ENCODE assay signal across 8 cellular contexts in genomic region chr16:23557779-23558330, GRCh38. TPM values are rescaled to one million over a fixed set of nuclear protein-coding genes. Genes with fewer than 3 reads are reported as not detected.
DNase-seq lines count a peak whose midpoint lies in the region; ATAC-seq and TF ChIP-seq lines count a peak whose summit lies in the region.

No MANE protein-coding gene starts in this region.

- DNase-seq in activated CD4-positive, alpha-beta T cell treated with anti-CD3 and anti-CD28 coated beads, Interleukin-2, amount 10 ng/mL, durations not matched to agents 24 days and 14 days, result no peak
- DNase-seq in esophagus muscularis mucosa (ENCODE audit: extremely low spot score) (no peak), natural killer cell (no peak), GM20000 (ENCODE audit: low spot score) (no peak), NCI-H345 (lab: John Stamatoyannopoulos, UW) (no peak)

- under 1% methylated on average over 25 of the region's 56 CpGs for WGBS in esophagus muscularis mucosa

- H3K4me3 ChIP-seq in esophagus muscularis mucosa, result peak overlapping the region; percentile 80 to 99 (median 94)

- H3K27ac ChIP-seq in esophagus muscularis mucosa (replicated peaks in 1 of 4), result peak overlapping the region; percentile 91 to 97 (median 95)

- peaks cover 9 to 46% (median 38%) of the 10 kb centered on the region in 4 donors for H3K36me3 ChIP-seq in esophagus muscularis mucosa

- no peaks in the 10 kb centered on the region for H3K27me3 ChIP-seq in esophagus muscularis mucosa

- no peaks in the 10 kb centered on the region for H3K27me3 Mint-ChIP-seq in activated CD4-positive, alpha-beta T cell treated with anti-CD3 and anti-CD28 coated beads, Interleukin-2, amount 10 ng/mL, durations not matched to agents 24 days and 14 days
- H3K27me3 Mint-ChIP-seq in natural killer cell (ENCODE audit: low read depth in 2 of 2), result no peaks in the 10 kb centered on the region

- H3K4me1 ChIP-seq in esophagus muscularis mucosa, result peaks cover 22 to 50% (median 43%) of the 10 kb centered on the region in 4 donors

- intact Hi-C loops in activated CD4-positive, alpha-beta T cell treated with anti-CD3 and anti-CD28 coated beads, Interleukin-2, amount 10 ng/mL, durations not matched to agents 24 days and 14 days (cut with micrococcal nuclease), result loop anchor here (1.0 to 5.0 kb wide), 8 partner anchors 38 to 984 kb away; partner anchors contain the start of genes DCTN5, GGA2, NDUFAB1 and PALB2
- intact Hi-C loops in esophagus muscularis mucosa (cut with DNase I) (loop anchor here (2.0 to 5.0 kb wide), 3 partner anchors 39 to 85 kb away; partner anchors contain the start of gene NDUFAB1), natural killer cell (cut with micrococcal nuclease) (loop anchor here (1.0 to 5.0 kb wide), 4 partner anchors 38 to 106 kb away; partner anchors contain the start of genes COG7, DCTN5, NDUFAB1 and PALB2)

- no peak for TF ChIP-seq EP300 in esophagus muscularis mucosa (IDR thresholded peaks at IDR 0.05)

- H3K36me3 Mint-ChIP-seq in activated CD4-positive, alpha-beta T cell treated with anti-CD3 and anti-CD28 coated beads, Interleukin-2, amount 10 ng/mL, durations not matched to agents 24 days and 14 days (ENCODE audit: low read depth), result peaks cover 38% of the 10 kb centered on the region
- peaks cover 9% of the 10 kb centered on the region for H3K36me3 Mint-ChIP-seq in natural killer cell

- no peaks in the 10 kb centered on the region for H3K9me3 Mint-ChIP-seq in activated CD4-positive, alpha-beta T cell treated with anti-CD3 and anti-CD28 coated beads, Interleukin-2, amount 10 ng/mL, durations not matched to agents 24 days and 14 days
- no peaks in the 10 kb centered on the region for H3K9me3 Mint-ChIP-seq in natural killer cell

- TF ChIP-seq POLR2A in esophagus muscularis mucosa (IDR thresholded peaks at IDR 0.05; ENCODE audit: low read depth), result peak; percentile 41

- no peaks in the 10 kb centered on the region for H3K9me3 ChIP-seq in esophagus muscularis mucosa

- peak overlapping the region; percentile 96 for H3K27ac Mint-ChIP-seq in activated CD4-positive, alpha-beta T cell treated with anti-CD3 and anti-CD28 coated beads, Interleukin-2, amount 10 ng/mL, durations not matched to agents 24 days and 14 days
- H3K27ac Mint-ChIP-seq in natural killer cell, result peak overlapping the region; percentile 90 to 94

- peaks cover 34% of the 10 kb centered on the region for H3K4me1 Mint-ChIP-seq in activated CD4-positive, alpha-beta T cell treated with anti-CD3 and anti-CD28 coated beads, Interleukin-2, amount 10 ng/mL, durations not matched to agents 24 days and 14 days
- peaks cover 20 to 28% of the 10 kb centered on the region in 2 donors for H3K4me1 Mint-ChIP-seq in natural killer cell

- ATAC-seq in GM19023 (IDR thresholded peaks at IDR 0.05; ENCODE audit: unreplicated experiment) (peak; percentile 16), HG03135 (IDR thresholded peaks at IDR 0.05; ENCODE audit: unreplicated experiment) (peak; percentile 4), natural killer cell (peak; percentile 11 to 18 (median 13)), HG03521 (IDR thresholded peaks at IDR 0.05; ENCODE audit: unreplicated experiment) (no peak)

- TF ChIP-seq CTCF in esophagus muscularis mucosa (IDR thresholded peaks at IDR 0.05), result no peak
- no peak for TF ChIP-seq CTCF in natural killer cell (IDR thresholded peaks at IDR 0.05)
- TF ChIP-seq CTCF in GM20000 (IDR thresholded peaks at IDR 0.05; ENCODE audit: extremely low read depth, missing control alignments), result no peak

- H3K4me3 Mint-ChIP-seq in activated CD4-positive, alpha-beta T cell treated with anti-CD3 and anti-CD28 coated beads, Interleukin-2, amount 10 ng/mL, durations not matched to agents 24 days and 14 days, result peak overlapping the region; percentile 98
- peak overlapping the region; percentile 95 for H3K4me3 Mint-ChIP-seq in natural killer cell

RNA-seq across cellular contexts. Expression of gene UBFD1, which starts 0.3 kb away (rescaled TPM):
- total RNA-seq in activated CD4-positive, alpha-beta T cell treated with anti-CD3 and anti-CD28 coated beads, Interleukin-2, amount 10 ng/mL, durations not matched to agents 24 days and 14 days, result 62.0 and 70.6 TPM in 2 replicates
- total RNA-seq in esophagus muscularis mucosa (10 to 100 TPM; 39.1 to 86.8 (median 65.5) TPM), natural killer cell (10 to 100 TPM; 51.4 to 65.8 (median 63.6) TPM)

RNA-seq across cellular contexts. Expression of gene EARS2, which starts 0.7 kb away (rescaled TPM):
- 29.7 and 31.4 TPM in 2 replicates for total RNA-seq in activated CD4-positive, alpha-beta T cell treated with anti-CD3 and anti-CD28 coated beads, Interleukin-2, amount 10 ng/mL, durations not matched to agents 24 days and 14 days
- 10 to 100 TPM; 14.2 to 24.4 (median 18.2) TPM for total RNA-seq in esophagus muscularis mucosa
- total RNA-seq in natural killer cell, result 10 to 100 TPM; 12.1 to 14.2 (median 12.4) TPM

RNA-seq across cellular contexts. Expression of gene NDUFAB1, which starts 38.3 kb away (rescaled TPM):
- total RNA-seq in activated CD4-positive, alpha-beta T cell treated with anti-CD3 and anti-CD28 coated beads, Interleukin-2, amount 10 ng/mL, durations not matched to agents 24 days and 14 days, result 161 and 163 TPM in 2 replicates
- total RNA-seq in esophagus muscularis mucosa, result 100 to 1,000 TPM in 1 of 4 donors, 10 to 100 TPM in 3; 76.6 to 115 (median 84.4) TPM
- 10 to 100 TPM; 27.3 to 30.5 (median 28.3) TPM for total RNA-seq in natural killer cell

RNA-seq across cellular contexts. Expression of gene GGA2, which starts 47.6 kb away (rescaled TPM):
- total RNA-seq in activated CD4-positive, alpha-beta T cell treated with anti-CD3 and anti-CD28 coated beads, Interleukin-2, amount 10 ng/mL, durations not matched to agents 24 days and 14 days, result 109 and 113 TPM in 2 replicates
- total RNA-seq in esophagus muscularis mucosa (10 to 100 TPM; 20.3 to 37.3 (median 23.0) TPM), natural killer cell (100 to 1,000 TPM; 129 to 134 (median 131) TPM)
